Comparison of ENCODE assay signal across 8 cellular contexts in the genomic region with DNA sequence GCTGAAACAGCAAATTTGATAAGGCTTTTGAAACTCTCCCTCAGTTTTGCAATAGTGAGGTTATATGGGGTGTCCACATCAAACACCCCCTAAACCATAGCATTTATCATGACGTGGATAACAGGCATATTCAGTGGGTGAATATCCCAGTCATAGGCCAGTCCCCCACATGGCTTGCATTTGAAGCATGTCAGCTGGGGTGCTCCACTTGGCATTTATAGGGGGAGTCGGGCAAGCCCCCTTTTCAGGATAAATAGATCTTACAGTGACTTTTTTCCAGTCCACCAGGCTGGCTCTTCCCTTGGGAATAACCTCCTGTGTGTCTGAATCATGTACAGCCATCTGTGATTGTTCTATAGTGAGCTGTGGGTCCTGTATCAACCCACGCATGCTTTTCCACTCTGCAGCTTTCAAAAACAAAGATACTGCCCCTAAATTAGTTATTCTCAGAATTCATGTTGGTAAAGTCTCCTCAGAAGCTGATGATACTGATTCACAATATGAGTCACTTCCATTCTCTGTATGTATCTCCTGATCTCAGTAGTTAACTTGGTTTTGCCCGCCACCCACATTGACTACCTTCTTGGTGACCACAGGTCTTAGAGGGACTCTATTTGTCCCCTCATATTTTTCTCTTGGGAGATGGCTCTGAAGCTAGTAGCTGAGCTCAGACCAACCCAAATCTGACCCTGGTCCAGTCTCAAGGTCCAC.
DNase-seq lines count a peak whose midpoint lies in the region; ATAC-seq and TF ChIP-seq lines count a peak whose summit lies in the region.

No MANE protein-coding gene starts in this region.

- H3K14ac ChIP-seq in neuronal stem cell (ENCODE audit: low read length): no peak overlapping the region

- H3K9me3 ChIP-seq in CD4-positive, alpha-beta T cell (ENCODE audit: control insufficient read depth, low read length): no peaks in the 10 kb centered on the region
- H3K9me3 ChIP-seq in neuronal stem cell (replicated peaks in 1 of 2; ENCODE audit: control insufficient read depth in 2 of 2, insufficient read depth in 1 of 2, low read depth in 1 of 2, low read length in 2 of 2) (no peaks in the 10 kb centered on the region), WERI-Rb-1 (ENCODE audit: severe bottlenecking) (no peaks in the 10 kb centered on the region)

- H3K4me3 Mint-ChIP-seq in CD4-positive, alpha-beta T cell: peak overlapping the region; percentile 5

- no peaks in the 10 kb centered on the region for H3K79me1 ChIP-seq in neuronal stem cell (ENCODE audit: low read depth, low read length)

- H2BK15ac ChIP-seq in neuronal stem cell (ENCODE audit: low read length): no peak overlapping the region

- WGBS in neuronal stem cell (ENCODE audit: extremely low coverage in 2 of 2, insufficient read length in 2 of 2, insufficient replicate concordance in 1 of 2), 2 donors: no CpG with 5 or more reads among the region's 4 CpGs

- no peak overlapping the region for H2BK120ac ChIP-seq in neuronal stem cell (ENCODE audit: low read depth, low read length)

- peaks cover 10% of the 10 kb centered on the region for H3K4me1 Mint-ChIP-seq in CD4-positive, alpha-beta T cell (ENCODE audit: low read depth)

- no peak overlapping the region for H4K91ac ChIP-seq in neuronal stem cell (ENCODE audit: low read depth, low read length, poor library complexity)

- H3K23ac ChIP-seq in neuronal stem cell (ENCODE audit: low read depth, low read length, poor library complexity): no peak overlapping the region

- no peak overlapping the region for H3K18ac ChIP-seq in neuronal stem cell (ENCODE audit: low read length)

- no peak overlapping the region for H3K9ac ChIP-seq in neuronal stem cell (ENCODE audit: low read depth, low read length, poor library complexity)

- POLR2A ChIA-PET in CD4-positive, alpha-beta T cell (lab: Charles Lee): interaction anchor here (0.7 kb wide), 1 partner anchor 129 kb away, joined by 3 read pairs; no protein-coding TSS in a partner anchor

- no peaks in the 10 kb centered on the region for H3K36me3 Mint-ChIP-seq in CD4-positive, alpha-beta T cell (ENCODE audit: low read depth)

- no peak overlapping the region for H2BK5ac ChIP-seq in neuronal stem cell (ENCODE audit: low read length)

- CTCF ChIA-PET in CD4-positive, alpha-beta T cell (lab: Charles Lee): no interaction called here

- no peaks in the 10 kb centered on the region for H3K4me1 ChIP-seq in neuronal stem cell (ENCODE audit: control insufficient read depth in 2 of 2, insufficient read depth in 1 of 2, low read depth in 1 of 2, low read length in 2 of 2)

- H3K27me3 Mint-ChIP-seq in CD4-positive, alpha-beta T cell: no peaks in the 10 kb centered on the region

- no peak overlapping the region for H2AK5ac ChIP-seq in neuronal stem cell (ENCODE audit: low read depth, low read length)

- no peak overlapping the region for H3K4ac ChIP-seq in neuronal stem cell (ENCODE audit: low read length)

- no peak overlapping the region for H3K4me2 ChIP-seq in neuronal stem cell (ENCODE audit: insufficient read depth, low read length, poor library complexity, severe bottlenecking)

- H3K27me3 ChIP-seq in CD4-positive, alpha-beta T cell (ENCODE audit: control insufficient read depth, insufficient read depth, low read length): no peaks in the 10 kb centered on the region
- H3K27me3 ChIP-seq in neuronal stem cell (ENCODE audit: control insufficient read depth in 3 of 3, insufficient read depth in 3 of 3, low read depth in 1 of 3, low read length in 3 of 3) (peaks cover 0 to 4% (median 0%) of the 10 kb centered on the region in 3 experiments), WERI-Rb-1 (ENCODE audit: insufficient read depth, low read depth, severe bottlenecking) (no peaks in the 10 kb centered on the region)

- no peaks in the 10 kb centered on the region for H3K36me3 ChIP-seq in neuronal stem cell (replicated peaks in 1 of 2; ENCODE audit: control insufficient read depth in 2 of 2, insufficient read depth in 2 of 2, low read length in 2 of 2)
- no peaks in the 10 kb centered on the region for H3K36me3 ChIP-seq in WERI-Rb-1

- H2AFZ ChIP-seq in neuronal stem cell (ENCODE audit: low read length): no peak overlapping the region

- intact Hi-C loops in CD4-positive, alpha-beta T cell (cut with DNase I, micrococcal nuclease): no loop called here

- DNase-seq in CD4-positive, alpha-beta T cell: no peak
- DNase-seq in LHCN-M2 (ENCODE audit: low read depth): peak; percentile 21
- peak; percentile 45 for DNase-seq in fibroblast of mammary gland (ENCODE audit: low read depth)
- DNase-seq in NCI-H2029 treated with DMSO at 0.1 percent for 48 hours (lab: John Stamatoyannopoulos, UW): no peak
- DNase-seq in neuronal stem cell (ENCODE audit: low spot score): no peak
- no peak for DNase-seq in MV-4-11 (lab: John Stamatoyannopoulos, UW)
- DNase-seq in WERI-Rb-1: no peak

- TF ChIP-seq CTCF in CD4-positive, alpha-beta T cell (IDR thresholded peaks at IDR 0.05): no peak
- TF ChIP-seq CTCF in fibroblast of mammary gland (conservative IDR thresholded peaks at IDR 0.05; ENCODE audit: control insufficient read depth, insufficient read depth, low read depth, low read length): no peak
- no peak for TF ChIP-seq CTCF in WERI-Rb-1 (IDR thresholded peaks at IDR 0.05; ENCODE audit: low read depth, low read length)

- H2BK12ac ChIP-seq in neuronal stem cell (ENCODE audit: low read length): no peak overlapping the region

- no peak for ATAC-seq in CD4-positive, alpha-beta T cell (ENCODE audit: poor library complexity)
- ATAC-seq in GM21381 (IDR thresholded peaks at IDR 0.05; ENCODE audit: unreplicated experiment): peak; percentile 92

- H3K27ac ChIP-seq in CD4-positive, alpha-beta T cell (ENCODE audit: low read depth, low read length): no peak overlapping the region
- H3K27ac ChIP-seq in neuronal stem cell (replicated peaks; ENCODE audit: low read length) (no peak overlapping the region), WERI-Rb-1 (no peak overlapping the region)

- H3K4me3 ChIP-seq in fibroblast of mammary gland (ENCODE audit: control insufficient read depth, low read depth, low read length): no peak overlapping the region
- no peak overlapping the region for H3K4me3 ChIP-seq in neuronal stem cell (ENCODE audit: low read length in 2 of 2)
- no peak overlapping the region for H3K4me3 ChIP-seq in WERI-Rb-1 (ENCODE audit: low read depth, low read length)

- no peak overlapping the region for H3K27ac Mint-ChIP-seq in CD4-positive, alpha-beta T cell

- no peak overlapping the region for H4K8ac ChIP-seq in neuronal stem cell (ENCODE audit: low read depth, low read length)

- no peaks in the 10 kb centered on the region for H3K9me3 Mint-ChIP-seq in CD4-positive, alpha-beta T cell

Comparison
In these comparisons a context has a peak if more than half of its experiments do, and no peak if none do; other contexts are left out.
1. DNase-seq: peak in LHCN-M2 (single experiment) and fibroblast of mammary gland (single experiment); none in CD4-positive, alpha-beta T cell (0 of 10), NCI-H2029 treated with DMSO at 0.1 percent for 48 hours (single experiment), neuronal stem cell (single experiment), MV-4-11 (single experiment) and WERI-Rb-1 (single experiment).